In the genomic region with DNA sequence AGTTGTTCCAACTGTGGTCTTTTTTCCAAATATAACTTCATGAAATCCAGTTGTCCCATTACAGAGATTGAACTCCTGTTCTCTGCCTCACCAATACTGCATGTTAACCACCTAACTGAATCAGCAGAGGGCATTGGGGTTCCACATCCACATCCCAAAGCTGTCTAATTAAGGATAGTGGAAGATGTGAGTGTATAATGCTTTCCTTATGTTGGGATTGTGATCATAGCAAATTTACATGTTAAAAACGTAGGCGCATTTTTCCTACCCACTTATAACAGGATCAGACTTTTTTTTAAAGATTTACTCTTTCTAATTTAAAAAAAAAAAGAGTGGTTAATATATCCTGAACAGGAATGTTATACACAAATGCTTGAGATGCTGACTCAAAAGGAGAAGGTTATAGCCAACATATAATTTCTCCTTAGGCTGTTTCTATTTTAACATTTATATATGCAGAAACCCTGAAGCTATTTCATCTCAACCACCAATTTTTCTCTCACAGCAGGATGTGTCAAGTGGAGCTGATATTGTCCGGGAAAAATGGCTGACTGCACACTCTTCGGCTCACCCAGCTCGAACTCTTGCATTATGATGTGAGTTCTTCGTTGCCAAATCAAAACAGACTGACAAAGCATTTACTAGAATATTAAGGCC, we compare ENCODE assay signal across 22 cellular contexts. TPM values are rescaled to one million over a fixed set of nuclear protein-coding genes. Genes with fewer than 3 reads are reported as not detected.
A peak's percentile ranks its signal among the peaks of the same experiment; 100 is the strongest.
DNase-seq lines count a peak whose midpoint lies in the region; ATAC-seq and TF ChIP-seq lines count a peak whose summit lies in the region.
"Had no signal": no experiment of that assay in that cellular context is flagged by ENCODE, and none has a peak within 500 bp of the region (broad histone marks: within the 10 kb centered on the region; RNA-seq: fewer than 3 reads in every experiment).

No MANE protein-coding gene starts in this region.

- peaks cover 6% of the 10 kb centered on the region for H3K36me3 Mint-ChIP-seq in type B pancreatic cell

- no peak for TF ChIP-seq RAD21 in neural cell (conservative IDR thresholded peaks at IDR 0.05)

- no peaks in the 10 kb centered on the region for H4K20me1 ChIP-seq in neural cell (ENCODE audit: insufficient read depth)

- ATAC-seq in HG02571 (IDR thresholded peaks at IDR 0.05; ENCODE audit: unreplicated experiment) (no peak), HG03095 (IDR thresholded peaks at IDR 0.05; ENCODE audit: unreplicated experiment) (no peak)
- ATAC-seq: K562, left colon, sciatic nerve had no signal

- H3K4me3 ChIP-seq in AG04450 (ENCODE audit: low read depth, low read length) (no peak overlapping the region; the same call in 1 of the 2 replicates), cardiac fibroblast (replicated peaks in 1 of 2; ENCODE audit: low read depth in 2 of 2, low read length in 2 of 2) (no peak overlapping the region), neural cell (ENCODE audit: low read length) (peak overlapping the region; percentile 44)
- H3K4me3 ChIP-seq: adrenal gland, colonic mucosa, K562 had no signal

- H3K36me3 ChIP-seq in neural cell (ENCODE audit: insufficient read depth, low read length): no peaks in the 10 kb centered on the region
- H3K36me3 ChIP-seq: adrenal gland, colonic mucosa had no signal

- TF ChIP-seq EP300 in neural cell (conservative IDR thresholded peaks at IDR 0.05; ENCODE audit: poor library complexity, severe bottlenecking): no peak

- H2AFZ ChIP-seq in neural cell (ENCODE audit: low read depth, low read length): no peak overlapping the region

- TF ChIP-seq CTCF in AG04450 (IDR thresholded peaks at IDR 0.05; ENCODE audit: low read depth, low read length) (0 out of 2 replicates have a peak, but pooled peaks have one; percentile 12), cardiac fibroblast (IDR thresholded peaks at IDR 0.05; ENCODE audit: low read depth, low read length) (no peak), neural cell (IDR thresholded peaks at IDR 0.05; ENCODE audit: poor library complexity, severe bottlenecking) (no peak), type B pancreatic cell (conservative IDR thresholded peaks at IDR 0.05) (no peak)

- POLR2A ChIA-PET in AG04450 (lab: Yijun Ruan, JAX): interaction anchor here (0.7 kb wide), 3 partner anchors 9 to 284 kb away, joined by 3 to 8 read pairs (median 3); no protein-coding TSS in a partner anchor

- H3K9me3 Mint-ChIP-seq in type B pancreatic cell: peaks cover 10% of the 10 kb centered on the region
- H3K9me3 Mint-ChIP-seq: T-helper 2 cell treated with Interferon-gamma antibody and Interleukin-4, amounts not matched to agents 5 μg/mL and 100 μg/mL, for 36 hours had no signal

- H3K27ac Mint-ChIP-seq in type B pancreatic cell: no peak overlapping the region
- H3K27ac Mint-ChIP-seq: stimulated activated naive CD8-positive, alpha-beta T cell treated with anti-CD3 and anti-CD28 coated beads, Interleukin-15, Interleukin-2, amounts not matched to agents 100 ng/mL and 50 ng/mL, for 24 hours; T-helper 2 cell treated with Interferon-gamma antibody and Interleukin-4, amounts not matched to agents 5 μg/mL and 100 μg/mL, for 36 hours had no signal

- H3K4me3 Mint-ChIP-seq in type B pancreatic cell: no peak overlapping the region
- H3K4me3 Mint-ChIP-seq: stimulated activated naive CD8-positive, alpha-beta T cell treated with anti-CD3 and anti-CD28 coated beads, Interleukin-15, Interleukin-2, amounts not matched to agents 100 ng/mL and 50 ng/mL, for 24 hours; T-helper 2 cell treated with Interferon-gamma antibody and Interleukin-4, amounts not matched to agents 5 μg/mL and 100 μg/mL, for 36 hours had no signal

- DNase-seq in AG04450 (ENCODE audit: low read depth, low spot score) (peak; percentile 24), M059J (ENCODE audit: low read depth) (peak; percentile 24), cardiac fibroblast (ENCODE audit: low read depth in 2 of 2) (peak; percentile 33 to 48), cerebellum (ENCODE audit: low spot score) (no peak), type B pancreatic cell (ENCODE audit: extremely low spot score, unreplicated experiment) (no peak)
- DNase-seq: activated CD4-positive, alpha-beta T cell treated with anti-CD3 and anti-CD28 coated beads for 1 hour; activated effector memory CD4-positive, alpha-beta T cell treated with anti-CD3 and anti-CD28 coated beads, Interleukin-2, amount 50 U/mL, for 16 hours; adrenal gland; BE2C; Calu3; colonic mucosa; left colon; NCI-H526; nucleus accumbens; stimulated activated CD4-positive, alpha-beta T cell treated with anti-CD3 and anti-CD28 coated beads, Interleukin-1b, Interleukin-23, amount 100 ng/mL, for 48 hours had no signal

- no peaks in the 10 kb centered on the region for H3K9me2 ChIP-seq in neural cell (ENCODE audit: insufficient read depth, low read length)

- H3K27ac ChIP-seq in AG04450 (ENCODE audit: low read depth, low read length): no peak overlapping the region
- H3K27ac ChIP-seq in neural cell (ENCODE audit: low read length): peak overlapping the region; percentile 52
- H3K27ac ChIP-seq: colonic mucosa had no signal

- H3K9me3 ChIP-seq in AG04450 (ENCODE audit: control insufficient read depth, insufficient read depth, low read length) (no peaks in the 10 kb centered on the region), neural cell (ENCODE audit: low read length) (no peaks in the 10 kb centered on the region)
- H3K9me3 ChIP-seq: adrenal gland, BE2C, colonic mucosa had no signal

- no peaks in the 10 kb centered on the region for H3F3A ChIP-seq in neural cell (ENCODE audit: insufficient read depth, low read length, poor library complexity, severe bottlenecking)

- H3K4me1 Mint-ChIP-seq in type B pancreatic cell (ENCODE audit: unreplicated experiment): peaks cover 35% of the 10 kb centered on the region

- H3K27me3 ChIP-seq in AG04450 (ENCODE audit: control insufficient read depth, insufficient read depth, low read length) (no peaks in the 10 kb centered on the region), neural cell (ENCODE audit: insufficient read depth, low read depth, low read length) (no peaks in the 10 kb centered on the region)
- H3K27me3 ChIP-seq: adrenal gland, BE2C, colonic mucosa had no signal

- CTCF ChIA-PET in AG04450 (lab: Charles Lee): interaction anchor here (0.6 to 6.0 kb wide), 9 partner anchors 8 to 309 kb away, joined by 3 to 45 read pairs (median 4); a partner anchor contains a TSS

- no peaks in the 10 kb centered on the region for H3K79me2 ChIP-seq in neural cell (replicated peaks; ENCODE audit: insufficient read depth, low read length)

- H3K27me3 Mint-ChIP-seq in type B pancreatic cell: no peaks in the 10 kb centered on the region
- H3K27me3 Mint-ChIP-seq: stimulated activated naive CD8-positive, alpha-beta T cell treated with anti-CD3 and anti-CD28 coated beads, Interleukin-15, Interleukin-2, amounts not matched to agents 100 ng/mL and 50 ng/mL, for 24 hours had no signal

- peak overlapping the region; percentile 46 for H3K4me2 ChIP-seq in neural cell (ENCODE audit: low read length)

- no peak overlapping the region for H3K9ac ChIP-seq in neural cell (ENCODE audit: low read length)

TF ChIP-seq in neural cell, 6 proteins besides CTCF, POLR2A, EP300 and RAD21:
- TF ChIP-seq EZH2 (IDR thresholded peaks at IDR 0.05; ENCODE audit: borderline replicate concordance, insufficient read depth, low read length, poor library complexity, severe bottlenecking): no peak
- TF ChIP-seq POLR2AphosphoS5 (IDR thresholded peaks at IDR 0.05): peak; percentile 26
- TF ChIP-seq TAF1 (IDR thresholded peaks at IDR 0.05; ENCODE audit: low read depth): no peak
- no peak for TF ChIP-seq SMC3 (conservative IDR thresholded peaks at IDR 0.05; ENCODE audit: poor library complexity)

RNA-seq across cellular contexts. Expression of a gene that starts 40.3 kb away (rescaled TPM):
- polyA plus RNA-seq in AG04450 (2011; rRNA removed) (11.3 and 13.8 TPM in 2 replicates), neural cell (0.76 and 6.5 TPM in 2 replicates)
- polyA minus RNA-seq in AG04450 (2011; rRNA and poly(A)+ RNA removed): 6.0 and 7.0 TPM in 2 replicates
- total RNA-seq in M059J (2014; rRNA removed; shearing (Covaris generic)): 0.54 and 7.0 TPM in 2 replicates
- polyA minus RNA-seq in neural cell: 0.73 and 2.8 TPM in 2 replicates
- total RNA-seq in cerebellum (10.9 TPM), type B pancreatic cell (ENCODE audit: low replicate concordance) (9.1 and 70.0 TPM in 2 replicates)

Comparison
In these comparisons a context has a peak if more than half of its experiments do, and no peak if none do; other contexts are left out.
1. DNase-seq: peak in AG04450 (single experiment), M059J (single experiment) and cardiac fibroblast (2 of 2); none in cerebellum (single experiment) and type B pancreatic cell (single experiment).